ENCODE assay signal across 1 cellular context in genomic region chr1:229928767-229929166, GRCh38.
TF ChIP-seq lines count a peak whose summit lies in the region.

No MANE protein-coding gene starts in this region.

TF ChIP-seq in K562, 482 proteins besides CTCF, POLR2A, EP300 and RAD21 (continued from another document):
- TF ChIP-seq ZBTB40 (IDR thresholded peaks at IDR 0.05) (no peak), ZBTB40 (CRISPR knock-in tag; IDR thresholded peaks at IDR 0.05) (no peak), ZNF561 (CRISPR knock-in tag; conservative IDR thresholded peaks at IDR 0.05) (no peak)
